In genomic region chr3:149134560-149134959, GRCh38 we compare ENCODE assay signal across 14 cellular contexts. TPM values are rescaled to one million over a fixed set of nuclear protein-coding genes. Genes with fewer than 3 reads are reported as not detected.
DNase-seq lines count a peak whose midpoint lies in the region; ATAC-seq, FAIRE-seq and TF ChIP-seq lines count a peak whose summit lies in the region.
"Had no signal": no experiment of that assay in that cellular context is flagged by ENCODE, and none has a peak within 500 bp of the region (broad histone marks: within the 10 kb centered on the region; RNA-seq: fewer than 3 reads in every experiment).

No MANE protein-coding gene starts in this region.

- no peaks in the 10 kb centered on the region for H3K27me3 ChIP-seq in adrenal gland
- no peaks in the 10 kb centered on the region for H3K27me3 ChIP-seq in small intestine (ENCODE audit: control insufficient read depth in 2 of 2, insufficient read depth in 2 of 2, low read length in 2 of 2)

- H3K4me3 ChIP-seq in adrenal gland (no peak overlapping the region), small intestine (ENCODE audit: low read depth in 1 of 2, low read length in 2 of 2) (no peak overlapping the region)

- WGBS in adrenal gland, 4 donors: 23 to 43% (median 28%) methylated on average over 3 of the region's 3 CpGs
- 23 to 47% (median 36%) methylated on average over 3 of the region's 3 CpGs for WGBS in small intestine, 3 donors

- no peak overlapping the region for H3K4me3 Mint-ChIP-seq in activated CD4-positive, alpha-beta T cell treated with anti-CD3 and anti-CD28 coated beads, Interleukin-2, amount 10 ng/mL, durations not matched to agents 24 days and 14 days
- no peak overlapping the region for H3K4me3 Mint-ChIP-seq in activated CD4-positive, alpha-beta T cell treated with anti-CD3 and anti-CD28 coated beads, Interleukin-2, amount 10 ng/mL, durations not matched to agents 7 days and 5 days
- H3K4me3 Mint-ChIP-seq: activated naive CD8-positive, alpha-beta T cell treated with anti-CD3 and anti-CD28 coated beads for 36 hours had no signal

- peaks cover 18% of the 10 kb centered on the region for H3K36me3 Mint-ChIP-seq in activated CD4-positive, alpha-beta T cell treated with anti-CD3 and anti-CD28 coated beads, Interleukin-2, amount 10 ng/mL, durations not matched to agents 24 days and 14 days (ENCODE audit: low read depth)
- H3K36me3 Mint-ChIP-seq in activated CD4-positive, alpha-beta T cell treated with anti-CD3 and anti-CD28 coated beads, Interleukin-2, amount 10 ng/mL, durations not matched to agents 7 days and 5 days (ENCODE audit: low read depth): peaks cover 24% of the 10 kb centered on the region

- no peak for TF ChIP-seq CTCF in adrenal gland (IDR thresholded peaks at IDR 0.05)

- no peak overlapping the region for H3K27ac Mint-ChIP-seq in activated CD4-positive, alpha-beta T cell treated with anti-CD3 and anti-CD28 coated beads, Interleukin-2, amount 10 ng/mL, durations not matched to agents 24 days and 14 days
- no peak overlapping the region for H3K27ac Mint-ChIP-seq in activated CD4-positive, alpha-beta T cell treated with anti-CD3 and anti-CD28 coated beads, Interleukin-2, amount 10 ng/mL, durations not matched to agents 7 days and 5 days
- H3K27ac Mint-ChIP-seq: activated naive CD8-positive, alpha-beta T cell treated with anti-CD3 and anti-CD28 coated beads for 36 hours had no signal

- peaks cover 27% of the 10 kb centered on the region for H3K4me1 Mint-ChIP-seq in activated CD4-positive, alpha-beta T cell treated with anti-CD3 and anti-CD28 coated beads, Interleukin-2, amount 10 ng/mL, durations not matched to agents 24 days and 14 days
- H3K4me1 Mint-ChIP-seq in activated CD4-positive, alpha-beta T cell treated with anti-CD3 and anti-CD28 coated beads, Interleukin-2, amount 10 ng/mL, durations not matched to agents 7 days and 5 days: peaks cover 30% of the 10 kb centered on the region

- no peaks in the 10 kb centered on the region for H3K27me3 Mint-ChIP-seq in activated CD4-positive, alpha-beta T cell treated with anti-CD3 and anti-CD28 coated beads, Interleukin-2, amount 10 ng/mL, durations not matched to agents 24 days and 14 days
- no peaks in the 10 kb centered on the region for H3K27me3 Mint-ChIP-seq in activated CD4-positive, alpha-beta T cell treated with anti-CD3 and anti-CD28 coated beads, Interleukin-2, amount 10 ng/mL, durations not matched to agents 7 days and 5 days
- H3K27me3 Mint-ChIP-seq: activated naive CD8-positive, alpha-beta T cell treated with anti-CD3 and anti-CD28 coated beads for 36 hours had no signal

- FAIRE-seq in small intestine (lab: Jason Lieb, UNC): no peak
- FAIRE-seq: urothelium cell line had no signal

- intact Hi-C loops in activated CD4-positive, alpha-beta T cell treated with anti-CD3 and anti-CD28 coated beads, Interleukin-2, amount 10 ng/mL, durations not matched to agents 24 days and 14 days (cut with micrococcal nuclease): no loop called here
- intact Hi-C loops in adrenal gland (cut with DNase I): no loop called here

- peak in 1 of 2 donors; percentile 22 for TF ChIP-seq POLR2A in adrenal gland (IDR thresholded peaks at IDR 0.05)

- POLR2A ChIA-PET in activated CD4-positive, alpha-beta T cell treated with anti-CD3 and anti-CD28 coated beads, Interleukin-2, amount 10 ng/mL, durations not matched to agents 7 days and 5 days (lab: Charles Lee): no interaction called here

- H3K36me3 ChIP-seq in adrenal gland (replicated peaks in 1 of 2) (no peaks in the 10 kb centered on the region), small intestine (ENCODE audit: control insufficient read depth in 2 of 2, insufficient read depth in 2 of 2, low read length in 2 of 2) (no peaks in the 10 kb centered on the region)

- ATAC-seq in HG02571 (IDR thresholded peaks at IDR 0.05; ENCODE audit: unreplicated experiment): no peak
- ATAC-seq in GM18873 (IDR thresholded peaks at IDR 0.05; ENCODE audit: low FRiP score, unreplicated experiment): no peak
- ATAC-seq in HG02588 (IDR thresholded peaks at IDR 0.05; ENCODE audit: unreplicated experiment): no peak

- no peaks in the 10 kb centered on the region for H3K9me3 Mint-ChIP-seq in activated CD4-positive, alpha-beta T cell treated with anti-CD3 and anti-CD28 coated beads, Interleukin-2, amount 10 ng/mL, durations not matched to agents 24 days and 14 days
- H3K9me3 Mint-ChIP-seq in activated CD4-positive, alpha-beta T cell treated with anti-CD3 and anti-CD28 coated beads, Interleukin-2, amount 10 ng/mL, durations not matched to agents 7 days and 5 days: no peaks in the 10 kb centered on the region
- H3K9me3 Mint-ChIP-seq: activated naive CD8-positive, alpha-beta T cell treated with anti-CD3 and anti-CD28 coated beads for 36 hours had no signal

- peak; percentile 34 for DNase-seq in activated CD4-positive, alpha-beta T cell treated with anti-CD3 and anti-CD28 coated beads, Interleukin-2, amount 10 ng/mL, durations not matched to agents 24 days and 14 days
- DNase-seq in activated CD4-positive, alpha-beta T cell treated with anti-CD3 and anti-CD28 coated beads, Interleukin-2, amount 10 ng/mL, durations not matched to agents 7 days and 5 days: no peak
- peak; percentile 55 to 81 (median 68) for DNase-seq in adrenal gland
- peak; percentile 18 for DNase-seq in glomerular visceral epithelial cell (ENCODE audit: extremely low spot score)
- peak; percentile 95 for DNase-seq in small intestine
- DNase-seq: ACHN; activated naive CD8-positive, alpha-beta T cell treated with anti-CD3 and anti-CD28 coated beads for 36 hours; NCI-H1436 treated with DMSO at 0.1 percent for 48 hours; NCI-H748 treated with DMSO at 0.1 percent for 48 hours had no signal

- peak overlapping the region; percentile 1 to 82 (median 36) for H3K27ac ChIP-seq in adrenal gland
- no peak overlapping the region for H3K27ac ChIP-seq in small intestine (ENCODE audit: low read depth in 1 of 2, low read length in 1 of 2)
- H3K27ac ChIP-seq: parathyroid adenoma had no signal

- CTCF ChIA-PET in activated CD4-positive, alpha-beta T cell treated with anti-CD3 and anti-CD28 coated beads, Interleukin-2, amount 10 ng/mL, durations not matched to agents 7 days and 5 days (lab: Charles Lee): interaction anchor here (0.6 kb wide), 1 partner anchor 175 kb away, joined by 5 read pairs; no protein-coding TSS in a partner anchor

- no peaks in the 10 kb centered on the region for H3K9me3 ChIP-seq in adrenal gland (replicated peaks in 1 of 3)
- no peaks in the 10 kb centered on the region for H3K9me3 ChIP-seq in small intestine (ENCODE audit: control insufficient read depth, low read depth)

- H3K4me1 ChIP-seq in adrenal gland (replicated peaks in 1 of 2) (peaks cover 10 to 38% of the 10 kb centered on the region in 2 donors), small intestine (ENCODE audit: control insufficient read depth in 2 of 2, insufficient read depth in 1 of 2, low read depth in 1 of 2, low read length in 1 of 2) (peaks cover 9 to 12% of the 10 kb centered on the region in 2 donors)

RNA-seq across cellular contexts. Expression of gene HPS3, which starts 5.1 kb away (rescaled TPM):
- 15.3 and 17.4 TPM in 2 replicates for total RNA-seq in activated CD4-positive, alpha-beta T cell treated with anti-CD3 and anti-CD28 coated beads, Interleukin-2, amount 10 ng/mL, durations not matched to agents 24 days and 14 days
- total RNA-seq in activated CD4-positive, alpha-beta T cell treated with anti-CD3 and anti-CD28 coated beads, Interleukin-2, amount 10 ng/mL, durations not matched to agents 7 days and 5 days: 10 to 100 TPM; 24.8 to 29.4 TPM
- 10 to 100 TPM; 20.2 to 38.2 (median 28.9) TPM for total RNA-seq in adrenal gland
- 10 to 100 TPM in 1 of 3 donors, 1 to 10 TPM in 2; 6.7 to 35.5 (median 7.3) TPM for polyA plus RNA-seq in adrenal gland
- polyA plus RNA-seq in small intestine: 10 to 100 TPM in 1 of 3 donors, 1 to 10 TPM in 2; 7.3 to 11.0 (median 9.5) TPM

RNA-seq across cellular contexts. Expression of gene HLTF, which starts 48.2 kb away (rescaled TPM):
- 18.9 and 19.6 TPM in 2 replicates for total RNA-seq in activated CD4-positive, alpha-beta T cell treated with anti-CD3 and anti-CD28 coated beads, Interleukin-2, amount 10 ng/mL, durations not matched to agents 24 days and 14 days
- total RNA-seq in activated CD4-positive, alpha-beta T cell treated with anti-CD3 and anti-CD28 coated beads, Interleukin-2, amount 10 ng/mL, durations not matched to agents 7 days and 5 days: 10 to 100 TPM; 18.7 to 20.4 TPM
- total RNA-seq in adrenal gland: 100 to 1,000 TPM in 1 of 8 donors, 10 to 100 TPM in 7; 30.4 to 102 (median 55.5) TPM
- polyA plus RNA-seq in adrenal gland: 10 to 100 TPM in 1 of 3 donors, 1 to 10 TPM in 2; 5.6 to 41.0 (median 6.0) TPM
- polyA plus RNA-seq in small intestine: 1 to 10 TPM; 1.1 to 7.2 (median 1.4) TPM

Comparison
In these comparisons a context has a peak if more than half of its experiments do, and no peak if none do; other contexts are left out.
1. H3K27ac ChIP-seq: peak in adrenal gland (5 of 5); none in small intestine (0 of 2).